11 cellular contexts compared by ENCODE assay signal in genomic region chr22:22823126-22823804, GRCh38.
A peak's percentile ranks its signal among the peaks of the same experiment; 100 is the strongest.
DNase-seq lines count a peak whose midpoint lies in the region; ATAC-seq and TF ChIP-seq lines count a peak whose summit lies in the region.
"Had no signal": no experiment of that assay in that cellular context is flagged by ENCODE, and none has a peak within 500 bp of the region (broad histone marks: within the 10 kb centered on the region; RNA-seq: fewer than 3 reads in every experiment).

No MANE protein-coding gene starts in this region.

- intact Hi-C loops in OCI-LY7 (cut with micrococcal nuclease; ENCODE audit: unreplicated experiment): no loop called here

- H3K27me3 ChIP-seq in BLaER1 treated with 17β-estradiol and CSF1 and Interleukin-3, amounts not matched to agents 10 nM and 100 nM: no peaks in the 10 kb centered on the region
- H3K27me3 ChIP-seq in HAP-1 (ENCODE audit: low read depth): peaks cover 7% of the 10 kb centered on the region
- H3K27me3 ChIP-seq: Peyer's patch, sigmoid colon had no signal

- H3K79me2 ChIP-seq in OCI-LY7 (ENCODE audit: insufficient read depth, low read depth, low read length): no peaks in the 10 kb centered on the region

- H3K27ac ChIP-seq in BLaER1 treated with 17β-estradiol and CSF1 and Interleukin-3, amounts not matched to agents 10 nM and 100 nM: peak overlapping the region in 10 of 11 experiments; percentile 31 to 91 (median 86); a peak in 20 of 22 replicates
- peak overlapping the region; percentile 83 for H3K27ac ChIP-seq in OCI-LY7 (ENCODE audit: low read depth, low read length, poor library complexity, severe bottlenecking)
- H3K27ac ChIP-seq: sigmoid colon, thoracic aorta had no signal

- no TSS peak for BruUV-seq in OCI-LY7 (replicated peaks; lab: Mats Ljungman, UMichigan)

- POLR2A ChIA-PET in OCI-LY7 (lab: Charles Lee): interaction anchor here (0.6 to 1.1 kb wide), 3 partner anchors 11 to 326 kb away, joined by 3 to 5 read pairs (median 3); no protein-coding TSS in a partner anchor

- DNase-seq in DMS79 (lab: John Stamatoyannopoulos, UW) (peak; percentile 27), OCI-LY7 (ENCODE audit: low spot score) (peak; percentile 82), dermis blood vessel endothelial cell (peak; percentile 4), islet precursor cell (no peak), HAP-1 (ENCODE audit: low spot score in 2 of 2) (no peak)
- DNase-seq in stimulated activated CD4-positive, alpha-beta T cell treated with anti-CD3 and anti-CD28 coated beads, Interleukin-2, amount 100 ng/mL, for 48 hours: no peak
- DNase-seq: sigmoid colon had no signal

- peak overlapping the region; percentile 26; the same call in 1 of the 2 replicates for H2AFZ ChIP-seq in OCI-LY7 (ENCODE audit: low read length)

- 0 out of 22 replicates have a peak, but pooled peaks cover 0 to 8% (median 0%) of the 10 kb centered on the region in 11 experiments for H3K9me3 ChIP-seq in BLaER1 treated with 17β-estradiol and CSF1 and Interleukin-3, amounts not matched to agents 10 nM and 100 nM (replicated peaks in 1 of 11)
- H3K9me3 ChIP-seq in OCI-LY7 (ENCODE audit: low read length) (no peaks in the 10 kb centered on the region), HAP-1 (no peaks in the 10 kb centered on the region)
- H3K9me3 ChIP-seq: Peyer's patch, sigmoid colon, thoracic aorta had no signal

- no peaks in the 10 kb centered on the region for H3K9me2 ChIP-seq in OCI-LY7 (ENCODE audit: insufficient read depth, low read length)

- H3K4me3 ChIP-seq in BLaER1 treated with 17β-estradiol and CSF1 and Interleukin-3, amounts not matched to agents 10 nM and 100 nM: peak overlapping the region in 5 of 10 experiments; percentile 28 to 47 (median 37); a peak in 5 of 20 replicates
- H3K4me3 ChIP-seq in OCI-LY7 (ENCODE audit: low read depth, low read length, poor library complexity, severe bottlenecking) (peak overlapping the region; percentile 39), HAP-1 (no peak overlapping the region)
- H3K4me3 ChIP-seq: Peyer's patch, sigmoid colon, thoracic aorta had no signal

- H3K4me1 ChIP-seq in BLaER1 treated with 17β-estradiol and CSF1 and Interleukin-3, amounts not matched to agents 10 nM and 100 nM: peaks cover 70 to 99% (median 96%) of the 10 kb centered on the region in 10 experiments
- H3K4me1 ChIP-seq in OCI-LY7 (ENCODE audit: insufficient read depth, low read length, poor library complexity, severe bottlenecking) (peaks cover 81% of the 10 kb centered on the region), HAP-1 (no peaks in the 10 kb centered on the region)

- peak overlapping the region; percentile 74 to 95 (median 84) for H3K4me2 ChIP-seq in BLaER1 treated with 17β-estradiol and CSF1 and Interleukin-3, amounts not matched to agents 10 nM and 100 nM
- peak overlapping the region; percentile 59 for H3K4me2 ChIP-seq in OCI-LY7 (ENCODE audit: low read length)

- TF ChIP-seq CTCF in OCI-LY7 (conservative IDR thresholded peaks at IDR 0.05; ENCODE audit: low read length): no peak

- H3K36me3 ChIP-seq in BLaER1 treated with 17β-estradiol and CSF1 and Interleukin-3, amounts not matched to agents 10 nM and 100 nM: no peaks in the 10 kb centered on the region
- H3K36me3 ChIP-seq in OCI-LY7 (ENCODE audit: insufficient read depth, low read length) (no peaks in the 10 kb centered on the region), HAP-1 (replicated peaks) (no peaks in the 10 kb centered on the region)
- H3K36me3 ChIP-seq: Peyer's patch, sigmoid colon, thoracic aorta had no signal

- in situ Hi-C loops in HAP-1 (cut with MboI; ENCODE audit: low sequenced_read_pairs): no loop called here

- CTCF ChIA-PET in OCI-LY7 (lab: Charles Lee; ENCODE audit: unreplicated experiment): interaction anchor here (0.5 to 1.3 kb wide), 8 partner anchors 11 to 186 kb away, joined by 3 to 4 read pairs (median 3); no protein-coding TSS in a partner anchor

- no peaks in the 10 kb centered on the region for H4K20me1 ChIP-seq in BLaER1 treated with 17β-estradiol and CSF1 and Interleukin-3, amounts not matched to agents 10 nM and 100 nM
- no peaks in the 10 kb centered on the region for H4K20me1 ChIP-seq in OCI-LY7 (ENCODE audit: insufficient read depth, low read length)

- H3K9ac ChIP-seq in BLaER1 treated with 17β-estradiol and CSF1 and Interleukin-3, amounts not matched to agents 10 nM and 100 nM: peak overlapping the region in 9 of 11 experiments; percentile 20 to 79 (median 74); a peak in 17 of 22 replicates

- no peak for ATAC-seq in GM21360 (IDR thresholded peaks at IDR 0.05; ENCODE audit: unreplicated experiment)

Comparison
In these comparisons a context has a peak if more than half of its experiments do, and no peak if none do; other contexts are left out.
1. DNase-seq: peak in DMS79 (single experiment), OCI-LY7 (single experiment) and dermis blood vessel endothelial cell (single experiment); none in islet precursor cell (single experiment), HAP-1 (0 of 2) and stimulated activated CD4-positive, alpha-beta T cell treated with anti-CD3 and anti-CD28 coated beads, Interleukin-2, amount 100 ng/mL, for 48 hours (0 of 2).